In the genomic region with DNA sequence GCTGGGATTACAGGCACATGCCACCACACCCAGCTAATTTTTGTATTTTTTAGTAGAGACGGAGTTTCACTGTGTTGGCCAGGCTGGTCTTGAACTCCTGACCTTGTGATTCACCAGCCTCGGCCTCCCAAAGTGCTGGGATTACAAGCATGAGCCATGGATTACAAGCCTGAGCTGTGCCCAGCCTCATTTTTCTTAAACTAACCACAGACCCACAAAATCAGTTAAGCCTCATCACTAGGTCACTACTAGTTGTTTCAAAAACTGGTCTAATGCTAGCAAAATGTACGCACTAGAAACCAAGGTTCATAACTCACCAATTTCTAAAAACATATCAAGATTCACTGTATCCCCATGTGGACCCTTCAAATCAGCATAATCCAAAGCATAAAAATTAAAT, we compare ENCODE assay signal across 20 cellular contexts. TPM values are rescaled to one million over a fixed set of nuclear protein-coding genes. Genes with fewer than 3 reads are reported as not detected.
"Had no signal": no experiment of that assay in that cellular context is flagged by ENCODE, and none has a peak within 500 bp of the region (broad histone marks: within the 10 kb centered on the region; RNA-seq: fewer than 3 reads in every experiment).

No MANE protein-coding gene starts in this region.

RNA-seq across cellular contexts. Expression of gene ZNF280B, which starts 17.0 kb away (rescaled TPM):
- total RNA-seq: thoracic aorta had no signal

RNA-seq across cellular contexts. Expression of gene ZNF280A, which starts 28.5 kb away (rescaled TPM):
- total RNA-seq: natural killer cell treated with Interleukin-12 subunit alpha and Interleukin-12 subunit beta and Interleukin-15 and Interleukin-18, amount 100 ng/mL, for 72 hours; neural crest cell; omental fat pad; osteocyte; pancreas; posterior vena cava; prostate gland; pulmonary artery endothelial cell; right atrium auricular region; sciatic nerve; skeletal muscle tissue; stomach; subcutaneous adipose tissue; temporal lobe; thoracic aorta; thyroid gland; upper lobe of left lung; ureter; vagina had no signal
- polyA plus RNA-seq: pancreas, small intestine, stomach had no signal
